In genomic region chr3:52791928-52792327, GRCh38 we compare ENCODE assay signal across 1 cellular context.
TF ChIP-seq lines count a peak whose summit lies in the region.

No MANE protein-coding gene starts in this region.

TF ChIP-seq in H1, 55 proteins besides CTCF, POLR2A, EP300 and RAD21:
- TF ChIP-seq RBBP5 (IDR thresholded peaks at IDR 0.05; ENCODE audit: borderline replicate concordance, low read depth, low read length) (no peak), ATF2 (IDR thresholded peaks at IDR 0.05; ENCODE audit: low read length) (no peak)
TF ChIP-seq in H1: peak in this region for 0.
